ENCODE assay signal across 1 cellular context in the genomic region with DNA sequence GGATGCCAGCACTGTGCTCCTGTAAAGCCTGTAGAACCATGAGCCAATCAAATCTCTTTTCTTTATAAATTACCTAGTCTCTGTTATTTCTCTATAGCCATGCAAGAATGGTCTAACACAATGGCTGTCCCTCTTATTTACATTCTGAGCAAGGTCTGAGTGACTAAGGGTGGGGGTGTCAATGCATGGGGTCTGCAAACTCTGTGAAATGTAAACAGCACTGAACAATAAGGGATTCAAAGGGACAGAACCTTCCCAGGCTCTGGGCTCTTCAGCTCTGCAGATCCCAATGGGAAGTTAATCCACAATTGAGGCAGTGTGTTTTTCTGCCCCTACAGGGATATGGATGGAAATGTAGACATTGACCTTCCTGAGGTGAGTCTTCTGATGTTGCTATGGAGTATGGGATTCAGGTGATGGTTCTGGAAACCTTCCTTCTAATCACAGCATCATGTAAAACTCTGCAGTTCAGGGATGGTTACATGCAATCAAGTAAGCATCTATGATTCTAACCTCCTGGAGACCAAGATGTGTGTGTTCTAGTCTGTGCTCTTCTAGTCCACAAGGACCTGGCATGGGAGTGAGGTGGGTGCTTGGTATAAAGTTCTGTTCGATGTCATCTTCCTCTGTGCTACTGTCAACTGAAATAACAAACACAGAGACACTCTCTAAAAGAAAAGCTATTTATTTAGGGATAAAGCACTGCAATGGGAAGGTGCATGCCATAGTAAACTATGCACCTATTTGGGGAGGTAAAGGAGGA.
TF ChIP-seq lines count a peak whose summit lies in the region.

No MANE protein-coding gene starts in this region.

TF ChIP-seq in HepG2, 621 proteins besides CTCF, POLR2A, EP300 and RAD21 (continues in another document):
- TF ChIP-seq SOX5 (CRISPR knock-in tag; IDR thresholded peaks at IDR 0.05; ENCODE audit: borderline replicate concordance) (peak; percentile 85), AGO1 (IDR thresholded peaks at IDR 0.05; ENCODE audit: low read depth, low read length, poor library complexity, severe bottlenecking) (no peak), FOXA3 (CRISPR knock-in tag; IDR thresholded peaks at IDR 0.05) (peak; percentile 90), FOSL2 (CRISPR knock-in tag; IDR thresholded peaks at IDR 0.05) (peak; percentile 68), MEF2D (CRISPR knock-in tag; IDR thresholded peaks at IDR 0.05) (no peak), HOXA5 (CRISPR knock-in tag; IDR thresholded peaks at IDR 0.05) (no peak), ZNF205 (CRISPR knock-in tag; IDR thresholded peaks at IDR 0.05) (no peak), ZNF33A (CRISPR knock-in tag; IDR thresholded peaks at IDR 0.05; ENCODE audit: borderline replicate concordance) (no peak), ARNTL (CRISPR knock-in tag; IDR thresholded peaks at IDR 0.05) (peak; percentile 45; the same call in 1 of the 2 replicates), ZSCAN20 (CRISPR knock-in tag; IDR thresholded peaks at IDR 0.05; ENCODE audit: borderline replicate concordance) (no peak), RFX5 (IDR thresholded peaks at IDR 0.05; ENCODE audit: low read depth, low read length) (no peak), ATF7 (IDR thresholded peaks at IDR 0.05) (no peak), ATF7 (CRISPR knock-in tag; IDR thresholded peaks at IDR 0.05) (no peak), ZNF264 (CRISPR knock-in tag; IDR thresholded peaks at IDR 0.05) (no peak), SRY (CRISPR knock-in tag; IDR thresholded peaks at IDR 0.05) (no peak), U2AF1 (optimal IDR thresholded peaks at IDR 0.05; ENCODE audit: low read depth, low read length) (no peak), ZBTB40 (IDR thresholded peaks at IDR 0.05) (no peak), ZBTB40 (CRISPR knock-in tag; IDR thresholded peaks at IDR 0.05) (no peak), ZNF563 (CRISPR knock-in tag; IDR thresholded peaks at IDR 0.05) (no peak), ZNF292 (CRISPR knock-in tag; IDR thresholded peaks at IDR 0.05; ENCODE audit: borderline replicate concordance, low read depth) (peak; percentile 17; the same call in 1 of the 2 replicates), SNAI1 (CRISPR knock-in tag; IDR thresholded peaks at IDR 0.05; ENCODE audit: borderline replicate concordance) (no peak), ZNF841 (CRISPR knock-in tag; IDR thresholded peaks at IDR 0.05; ENCODE audit: borderline replicate concordance) (no peak), NR2F6 (IDR thresholded peaks at IDR 0.05) (no peak), NR2F6 (CRISPR knock-in tag; IDR thresholded peaks at IDR 0.05) (0 out of 2 replicates have a peak, but pooled peaks have one; percentile 16), ZNF331 (CRISPR knock-in tag; IDR thresholded peaks at IDR 0.05) (no peak), MLXIP (CRISPR knock-in tag; IDR thresholded peaks at IDR 0.05; ENCODE audit: borderline replicate concordance) (no peak), SMAD1 (CRISPR knock-in tag; IDR thresholded peaks at IDR 0.05; ENCODE audit: borderline replicate concordance, low read depth) (no peak), NCOR1 (IDR thresholded peaks at IDR 0.05; ENCODE audit: borderline replicate concordance, low read length) (peak; percentile 54; the same call in 1 of the 2 replicates), KLF15 (CRISPR knock-in tag; IDR thresholded peaks at IDR 0.05; ENCODE audit: borderline replicate concordance) (no peak), HOXA7 (CRISPR knock-in tag; IDR thresholded peaks at IDR 0.05) (no peak), PHF21A (CRISPR knock-in tag; IDR thresholded peaks at IDR 0.05) (0 out of 2 replicates have a peak, but pooled peaks have one; percentile 14)
- TF ChIP-seq, protein P1, sequence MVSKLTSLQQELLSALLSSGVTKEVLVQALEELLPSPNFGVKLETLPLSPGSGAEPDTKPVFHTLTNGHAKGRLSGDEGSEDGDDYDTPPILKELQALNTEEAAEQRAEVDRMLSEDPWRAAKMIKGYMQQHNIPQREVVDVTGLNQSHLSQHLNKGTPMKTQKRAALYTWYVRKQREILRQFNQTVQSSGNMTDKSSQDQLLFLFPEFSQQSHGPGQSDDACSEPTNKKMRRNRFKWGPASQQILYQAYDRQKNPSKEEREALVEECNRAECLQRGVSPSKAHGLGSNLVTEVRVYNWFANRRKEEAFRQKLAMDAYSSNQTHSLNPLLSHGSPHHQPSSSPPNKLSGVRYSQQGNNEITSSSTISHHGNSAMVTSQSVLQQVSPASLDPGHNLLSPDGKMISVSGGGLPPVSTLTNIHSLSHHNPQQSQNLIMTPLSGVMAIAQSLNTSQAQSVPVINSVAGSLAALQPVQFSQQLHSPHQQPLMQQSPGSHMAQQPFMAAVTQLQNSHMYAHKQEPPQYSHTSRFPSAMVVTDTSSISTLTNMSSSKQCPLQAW (CRISPR knock-in tag; IDR thresholded peaks at IDR 0.05) = no peak
- TF ChIP-seq, protein P2, sequence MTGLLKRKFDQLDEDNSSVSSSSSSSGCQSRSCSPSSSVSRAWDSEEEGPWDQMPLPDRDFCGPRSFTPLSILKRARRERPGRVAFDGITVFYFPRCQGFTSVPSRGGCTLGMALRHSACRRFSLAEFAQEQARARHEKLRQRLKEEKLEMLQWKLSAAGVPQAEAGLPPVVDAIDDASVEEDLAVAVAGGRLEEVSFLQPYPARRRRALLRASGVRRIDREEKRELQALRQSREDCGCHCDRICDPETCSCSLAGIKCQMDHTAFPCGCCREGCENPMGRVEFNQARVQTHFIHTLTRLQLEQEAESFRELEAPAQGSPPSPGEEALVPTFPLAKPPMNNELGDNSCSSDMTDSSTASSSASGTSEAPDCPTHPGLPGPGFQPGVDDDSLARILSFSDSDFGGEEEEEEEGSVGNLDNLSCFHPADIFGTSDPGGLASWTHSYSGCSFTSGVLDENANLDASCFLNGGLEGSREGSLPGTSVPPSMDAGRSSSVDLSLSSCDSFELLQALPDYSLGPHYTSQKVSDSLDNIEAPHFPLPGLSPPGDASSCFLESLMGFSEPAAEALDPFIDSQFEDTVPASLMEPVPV (CRISPR knock-in tag; IDR thresholded peaks at IDR 0.05) = no peak
- TF ChIP-seq, protein P3, sequence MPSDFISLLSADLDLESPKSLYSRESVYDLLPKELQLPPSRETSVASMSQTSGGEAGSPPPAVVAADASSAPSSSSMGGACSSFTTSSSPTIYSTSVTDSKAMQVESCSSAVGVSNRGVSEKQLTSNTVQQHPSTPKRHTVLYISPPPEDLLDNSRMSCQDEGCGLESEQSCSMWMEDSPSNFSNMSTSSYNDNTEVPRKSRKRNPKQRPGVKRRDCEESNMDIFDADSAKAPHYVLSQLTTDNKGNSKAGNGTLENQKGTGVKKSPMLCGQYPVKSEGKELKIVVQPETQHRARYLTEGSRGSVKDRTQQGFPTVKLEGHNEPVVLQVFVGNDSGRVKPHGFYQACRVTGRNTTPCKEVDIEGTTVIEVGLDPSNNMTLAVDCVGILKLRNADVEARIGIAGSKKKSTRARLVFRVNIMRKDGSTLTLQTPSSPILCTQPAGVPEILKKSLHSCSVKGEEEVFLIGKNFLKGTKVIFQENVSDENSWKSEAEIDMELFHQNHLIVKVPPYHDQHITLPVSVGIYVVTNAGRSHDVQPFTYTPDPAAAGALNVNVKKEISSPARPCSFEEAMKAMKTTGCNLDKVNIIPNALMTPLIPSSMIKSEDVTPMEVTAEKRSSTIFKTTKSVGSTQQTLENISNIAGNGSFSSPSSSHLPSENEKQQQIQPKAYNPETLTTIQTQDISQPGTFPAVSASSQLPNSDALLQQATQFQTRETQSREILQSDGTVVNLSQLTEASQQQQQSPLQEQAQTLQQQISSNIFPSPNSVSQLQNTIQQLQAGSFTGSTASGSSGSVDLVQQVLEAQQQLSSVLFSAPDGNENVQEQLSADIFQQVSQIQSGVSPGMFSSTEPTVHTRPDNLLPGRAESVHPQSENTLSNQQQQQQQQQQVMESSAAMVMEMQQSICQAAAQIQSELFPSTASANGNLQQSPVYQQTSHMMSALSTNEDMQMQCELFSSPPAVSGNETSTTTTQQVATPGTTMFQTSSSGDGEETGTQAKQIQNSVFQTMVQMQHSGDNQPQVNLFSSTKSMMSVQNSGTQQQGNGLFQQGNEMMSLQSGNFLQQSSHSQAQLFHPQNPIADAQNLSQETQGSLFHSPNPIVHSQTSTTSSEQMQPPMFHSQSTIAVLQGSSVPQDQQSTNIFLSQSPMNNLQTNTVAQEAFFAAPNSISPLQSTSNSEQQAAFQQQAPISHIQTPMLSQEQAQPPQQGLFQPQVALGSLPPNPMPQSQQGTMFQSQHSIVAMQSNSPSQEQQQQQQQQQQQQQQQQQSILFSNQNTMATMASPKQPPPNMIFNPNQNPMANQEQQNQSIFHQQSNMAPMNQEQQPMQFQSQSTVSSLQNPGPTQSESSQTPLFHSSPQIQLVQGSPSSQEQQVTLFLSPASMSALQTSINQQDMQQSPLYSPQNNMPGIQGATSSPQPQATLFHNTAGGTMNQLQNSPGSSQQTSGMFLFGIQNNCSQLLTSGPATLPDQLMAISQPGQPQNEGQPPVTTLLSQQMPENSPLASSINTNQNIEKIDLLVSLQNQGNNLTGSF (CRISPR knock-in tag; IDR thresholded peaks at IDR 0.05) = no peak
